In genomic region chr16:23452221-23452571, GRCh38 we compare ENCODE assay signal across 8 cellular contexts. TPM values are rescaled to one million over a fixed set of nuclear protein-coding genes. Genes with fewer than 3 reads are reported as not detected.
DNase-seq lines count a peak whose midpoint lies in the region; ATAC-seq and TF ChIP-seq lines count a peak whose summit lies in the region.

No MANE protein-coding gene starts in this region.

- no peaks in the 10 kb centered on the region for H3K27me3 ChIP-seq in GM23248 (replicated peaks; ENCODE audit: insufficient read depth)
- H3K27me3 ChIP-seq in gastroesophageal sphincter: no peaks in the 10 kb centered on the region

- peak overlapping the region; percentile 97 for H3K4me3 Mint-ChIP-seq in T-helper 17 cell

- no peak for DNase-seq in GM23248
- DNase-seq in T-helper 17 cell: no peak
- DNase-seq in skeletal muscle cell (ENCODE audit: low read depth): no peak
- no peak for DNase-seq in KG1 (lab: John Stamatoyannopoulos, UW)
- DNase-seq in amygdala (lab: John Stamatoyannopoulos, UW): no peak
- no peak for DNase-seq in dedifferentiated amniotic fluid mesenchymal stem cell (ENCODE audit: extremely low spot score)

- peak overlapping the region; percentile 96 for H2AFZ ChIP-seq in GM23248

- peaks cover 67% of the 10 kb centered on the region for H3K79me2 ChIP-seq in GM23248 (ENCODE audit: insufficient read depth)

- in situ Hi-C loops in GM23248 (cut with MboI): no loop called here

- H3K27me3 Mint-ChIP-seq in T-helper 17 cell: no peaks in the 10 kb centered on the region

- no peaks in the 10 kb centered on the region for H3K36me3 ChIP-seq in GM23248 (ENCODE audit: low read depth)
- H3K36me3 ChIP-seq in gastroesophageal sphincter: no peaks in the 10 kb centered on the region

- peaks cover 4% of the 10 kb centered on the region for H3K36me3 Mint-ChIP-seq in T-helper 17 cell (ENCODE audit: low read depth)

- H3K27ac ChIP-seq in GM23248 (peak overlapping the region; percentile 78), gastroesophageal sphincter (peak overlapping the region in 2 of 4 donors; percentile 82 to 90)

- H3F3A ChIP-seq in GM23248 (ENCODE audit: insufficient read depth): no peaks in the 10 kb centered on the region

- H3K27ac Mint-ChIP-seq in T-helper 17 cell: peak overlapping the region; percentile 95

- H3K9me3 ChIP-seq in GM23248 (ENCODE audit: low read depth) (no peaks in the 10 kb centered on the region), T-helper 17 cell (ENCODE audit: control insufficient read depth, low read length, poor library complexity, severe bottlenecking) (no peaks in the 10 kb centered on the region), gastroesophageal sphincter (no peaks in the 10 kb centered on the region)

- TF ChIP-seq POLR2A in gastroesophageal sphincter (IDR thresholded peaks at IDR 0.05): no peak

- ATAC-seq in T-helper 17 cell (no peak), gastroesophageal sphincter (no peak), HG03521 (IDR thresholded peaks at IDR 0.05; ENCODE audit: unreplicated experiment) (no peak)

- peak overlapping the region; percentile 92 for H3K9ac ChIP-seq in GM23248

- peaks cover 33% of the 10 kb centered on the region for H3K4me1 Mint-ChIP-seq in T-helper 17 cell

- no peak for TF ChIP-seq EP300 in gastroesophageal sphincter (IDR thresholded peaks at IDR 0.05)

- H3K4me3 ChIP-seq in GM23248: peak overlapping the region; percentile 97
- H3K4me3 ChIP-seq in gastroesophageal sphincter: peak overlapping the region; percentile 54 to 92
- peak overlapping the region; percentile 81 for H3K4me3 ChIP-seq in skeletal muscle cell (ENCODE audit: low read depth, low read length)

- 0 to 1% methylated on average over 10 of the region's 10 CpGs for WGBS in GM23248 (ENCODE audit: low coverage in 1 of 2, low lambda C conversion rate in 2 of 2, missing lambda C conversion rate in 2 of 2), 2 experiments
- WGBS in gastroesophageal sphincter (ENCODE audit: low coverage in 1 of 2), 2 donors: 2 to 8% methylated on average over 9 to 10 of the region's 10 CpGs

- H3K9me2 ChIP-seq in GM23248 (ENCODE audit: insufficient read depth): no peaks in the 10 kb centered on the region

- peaks cover 16% of the 10 kb centered on the region for H3K4me1 ChIP-seq in GM23248 (ENCODE audit: insufficient read depth)
- peaks cover 0 to 58% (median 11%) of the 10 kb centered on the region in 3 donors for H3K4me1 ChIP-seq in gastroesophageal sphincter

- TF ChIP-seq CTCF in gastroesophageal sphincter (IDR thresholded peaks at IDR 0.05): no peak

- H4K20me1 ChIP-seq in GM23248 (ENCODE audit: insufficient read depth): no peaks in the 10 kb centered on the region

- H3K4me2 ChIP-seq in GM23248 (ENCODE audit: unreplicated experiment): peak overlapping the region; percentile 87

RNA-seq across cellular contexts. Expression of gene COG7, which starts 0.8 kb away (rescaled TPM):
- total RNA-seq in GM23248 (2014; rRNA removed; shearing (Covaris generic)): 15.6 and 16.3 TPM in 2 replicates
- 13.5 and 14.6 TPM in 2 replicates for polyA plus RNA-seq in GM23248 (2016; fragmentation: Nextera tagmentation; extraction: Ambion mirVana)
- total RNA-seq in T-helper 17 cell (10 to 100 TPM; 16.9 to 17.1 TPM), gastroesophageal sphincter (10 to 100 TPM in 3 of 4 donors, 1 to 10 TPM in 1; 6.9 to 18.6 (median 16.0) TPM)

RNA-seq across cellular contexts. Expression of gene GGA2, which starts 58.1 kb away (rescaled TPM):
- total RNA-seq in GM23248 (2014; rRNA removed; shearing (Covaris generic)): 9.6 and 13.0 TPM in 2 replicates
- 16.0 and 17.7 TPM in 2 replicates for polyA plus RNA-seq in GM23248 (2016; fragmentation: Nextera tagmentation; extraction: Ambion mirVana)
- total RNA-seq in T-helper 17 cell (100 to 1,000 TPM; 116 to 117 TPM), gastroesophageal sphincter (10 to 100 TPM; 36.5 to 50.5 (median 41.5) TPM)
